Comparison of ENCODE assay signal across 1 cellular context in the genomic region with DNA sequence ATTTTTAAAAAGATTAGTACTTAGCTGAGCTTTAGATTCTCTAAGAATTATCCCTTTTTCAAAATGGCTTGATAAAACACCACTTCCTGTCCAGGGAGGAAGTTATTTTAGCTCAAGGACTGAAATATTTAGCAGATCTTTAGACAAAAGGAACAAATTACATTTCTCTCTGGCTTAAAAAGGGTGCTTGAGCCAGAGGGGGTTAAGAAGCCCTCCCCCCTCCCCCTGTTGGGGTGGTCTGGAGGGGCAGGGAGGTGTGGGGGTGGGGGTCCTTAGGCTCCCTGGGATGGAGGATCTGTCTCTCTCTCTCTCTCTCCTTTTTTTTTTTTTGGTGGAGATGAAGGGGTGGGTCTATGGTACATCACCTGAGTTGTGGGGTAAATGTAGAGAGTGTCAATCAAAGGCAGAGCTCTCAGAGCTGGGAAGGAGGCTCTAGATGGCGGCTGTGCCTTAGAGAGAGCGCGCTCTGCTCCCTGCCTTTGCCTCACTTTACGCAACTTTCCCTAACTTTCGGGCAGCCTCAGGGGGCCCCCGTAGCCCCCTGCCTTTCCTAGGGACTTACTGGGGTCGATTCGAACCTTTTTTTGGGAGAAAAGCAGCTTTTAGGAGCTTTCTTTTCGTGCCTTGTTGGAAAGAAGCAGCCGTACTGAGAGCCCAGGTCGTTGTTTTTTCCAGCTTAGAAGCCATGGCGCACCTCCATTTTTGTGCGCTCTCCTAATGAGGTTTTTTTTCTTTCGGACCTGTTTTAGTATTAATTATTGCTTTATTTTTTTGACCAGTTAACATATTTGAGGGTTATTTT.
TF ChIP-seq lines count a peak whose summit lies in the region.

Gene CHD2 (plus strand): TSS at position 415 of the 802 bp plus-strand sequence. CDS start 914 bp downstream, outside the sequence.

TF ChIP-seq in HepG2, 621 proteins besides CTCF, POLR2A, EP300 and RAD21 (continued from another document and continues in another):
- TF ChIP-seq NFAT5 (CRISPR knock-in tag; IDR thresholded peaks at IDR 0.05) (no peak), ZNF652 (CRISPR knock-in tag; IDR thresholded peaks at IDR 0.05; ENCODE audit: borderline replicate concordance, low read depth) (peak; percentile 88), AHR (CRISPR knock-in tag; IDR thresholded peaks at IDR 0.05) (no peak), KLF16 (CRISPR knock-in tag; IDR thresholded peaks at IDR 0.05) (peak in 1 of 2 experiments; percentile 54; a peak in 1 of 4 replicates), PCBP2 (optimal IDR thresholded peaks at IDR 0.05; ENCODE audit: low read depth, low read length, poor library complexity, severe bottlenecking) (no peak), ZNF747 (CRISPR knock-in tag; IDR thresholded peaks at IDR 0.05; ENCODE audit: borderline replicate concordance) (no peak), ZNF335 (CRISPR knock-in tag; IDR thresholded peaks at IDR 0.05) (no peak), BORCS8-MEF2B (CRISPR knock-in tag; IDR thresholded peaks at IDR 0.05) (peak; percentile 37; the same call in 1 of the 2 replicates), HDAC2 (CRISPR knock-in tag; IDR thresholded peaks at IDR 0.05) (peak; percentile 48; the same call in 1 of the 2 replicates), SUZ12 (IDR thresholded peaks at IDR 0.05; ENCODE audit: low read depth, low read length) (no peak), CAMTA2 (CRISPR knock-in tag; IDR thresholded peaks at IDR 0.05; ENCODE audit: borderline replicate concordance) (no peak), ZNF235 (CRISPR knock-in tag; IDR thresholded peaks at IDR 0.05; ENCODE audit: borderline replicate concordance) (no peak), HNF1A (IDR thresholded peaks at IDR 0.05; ENCODE audit: low read depth) (no peak), HNF1A (CRISPR knock-in tag; IDR thresholded peaks at IDR 0.05; ENCODE audit: borderline replicate concordance) (no peak), ZFY (CRISPR knock-in tag; IDR thresholded peaks at IDR 0.05) (no peak), FUBP1 (CRISPR knock-in tag; IDR thresholded peaks at IDR 0.05; ENCODE audit: borderline replicate concordance) (no peak), HNRNPUL1 (IDR thresholded peaks at IDR 0.05; ENCODE audit: low read depth, low read length) (no peak), ZNF34 (CRISPR knock-in tag; IDR thresholded peaks at IDR 0.05; ENCODE audit: borderline replicate concordance) (no peak), HCFC1 (IDR thresholded peaks at IDR 0.05; ENCODE audit: low read depth, low read length) (0 out of 2 replicates have a peak, but pooled peaks have one; percentile 26), ZZZ3 (CRISPR knock-in tag; IDR thresholded peaks at IDR 0.05; ENCODE audit: borderline replicate concordance) (no peak), FOXM1 (CRISPR knock-in tag; IDR thresholded peaks at IDR 0.05) (no peak), NFYC (CRISPR knock-in tag; IDR thresholded peaks at IDR 0.05) (peak; percentile 62), KLF6 (CRISPR knock-in tag; IDR thresholded peaks at IDR 0.05) (no peak), ZNF253 (CRISPR knock-in tag; IDR thresholded peaks at IDR 0.05; ENCODE audit: borderline replicate concordance) (no peak), ZNF234 (CRISPR knock-in tag; conservative IDR thresholded peaks at IDR 0.05) (no peak), SRF (IDR thresholded peaks at IDR 0.05; ENCODE audit: low read depth, low read length) (no peak), ZNF362 (CRISPR knock-in tag; IDR thresholded peaks at IDR 0.05; ENCODE audit: borderline replicate concordance) (peak; percentile 98), ATRX (CRISPR knock-in tag; IDR thresholded peaks at IDR 0.05; ENCODE audit: borderline replicate concordance) (no peak), ZNF672 (CRISPR knock-in tag; IDR thresholded peaks at IDR 0.05) (no peak), DRAP1 (CRISPR knock-in tag; IDR thresholded peaks at IDR 0.05) (peak; percentile 85), KLF12 (CRISPR knock-in tag; IDR thresholded peaks at IDR 0.05; ENCODE audit: borderline replicate concordance) (no peak), SSRP1 (CRISPR knock-in tag; IDR thresholded peaks at IDR 0.05) (no peak)
- TF ChIP-seq, protein P1, sequence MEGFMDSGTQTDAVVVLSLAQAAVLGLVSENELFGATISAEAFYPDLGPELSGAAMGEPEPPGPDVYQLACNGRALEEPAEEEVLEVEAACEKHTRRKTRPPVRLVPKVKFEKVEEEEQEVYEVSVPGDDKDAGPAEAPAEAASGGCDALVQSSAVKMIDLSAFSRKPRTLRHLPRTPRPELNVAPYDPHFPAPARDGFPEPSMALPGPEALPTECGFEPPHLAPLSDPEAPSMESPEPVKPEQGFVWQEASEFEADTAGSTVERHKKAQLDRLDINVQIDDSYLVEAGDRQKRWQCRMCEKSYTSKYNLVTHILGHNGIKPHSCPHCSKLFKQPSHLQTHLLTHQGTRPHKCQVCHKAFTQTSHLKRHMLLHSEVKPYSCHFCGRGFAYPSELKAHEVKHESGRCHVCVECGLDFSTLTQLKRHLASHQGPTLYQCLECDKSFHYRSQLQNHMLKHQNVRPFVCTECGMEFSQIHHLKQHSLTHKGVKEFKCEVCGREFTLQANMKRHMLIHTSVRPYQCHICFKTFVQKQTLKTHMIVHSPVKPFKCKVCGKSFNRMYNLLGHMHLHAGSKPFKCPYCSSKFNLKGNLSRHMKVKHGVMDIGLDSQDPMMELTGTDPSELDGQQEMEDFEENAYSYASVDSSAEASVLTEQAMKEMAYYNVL (CRISPR knock-in tag; IDR thresholded peaks at IDR 0.05; ENCODE audit: borderline replicate concordance) = peak; percentile 31; the same call in 1 of the 2 replicates
- TF ChIP-seq, protein P2, sequence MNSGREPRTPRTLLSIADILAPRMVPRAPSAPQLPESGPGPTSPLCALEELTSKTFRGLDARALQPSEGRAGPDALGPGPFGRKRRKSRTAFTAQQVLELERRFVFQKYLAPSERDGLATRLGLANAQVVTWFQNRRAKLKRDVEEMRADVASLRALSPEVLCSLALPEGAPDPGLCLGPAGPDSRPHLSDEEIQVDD (CRISPR knock-in tag; IDR thresholded peaks at IDR 0.05; ENCODE audit: borderline replicate concordance) = no peak
- TF ChIP-seq, protein P3, sequence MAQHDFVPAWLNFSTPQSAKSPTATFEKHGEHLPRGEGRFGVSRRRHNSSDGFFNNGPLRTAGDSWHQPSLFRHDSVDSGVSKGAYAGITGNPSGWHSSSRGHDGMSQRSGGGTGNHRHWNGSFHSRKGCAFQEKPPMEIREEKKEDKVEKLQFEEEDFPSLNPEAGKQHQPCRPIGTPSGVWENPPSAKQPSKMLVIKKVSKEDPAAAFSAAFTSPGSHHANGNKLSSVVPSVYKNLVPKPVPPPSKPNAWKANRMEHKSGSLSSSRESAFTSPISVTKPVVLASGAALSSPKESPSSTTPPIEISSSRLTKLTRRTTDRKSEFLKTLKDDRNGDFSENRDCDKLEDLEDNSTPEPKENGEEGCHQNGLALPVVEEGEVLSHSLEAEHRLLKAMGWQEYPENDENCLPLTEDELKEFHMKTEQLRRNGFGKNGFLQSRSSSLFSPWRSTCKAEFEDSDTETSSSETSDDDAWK (CRISPR knock-in tag; IDR thresholded peaks at IDR 0.05) = no peak
- TF ChIP-seq, protein P4, sequence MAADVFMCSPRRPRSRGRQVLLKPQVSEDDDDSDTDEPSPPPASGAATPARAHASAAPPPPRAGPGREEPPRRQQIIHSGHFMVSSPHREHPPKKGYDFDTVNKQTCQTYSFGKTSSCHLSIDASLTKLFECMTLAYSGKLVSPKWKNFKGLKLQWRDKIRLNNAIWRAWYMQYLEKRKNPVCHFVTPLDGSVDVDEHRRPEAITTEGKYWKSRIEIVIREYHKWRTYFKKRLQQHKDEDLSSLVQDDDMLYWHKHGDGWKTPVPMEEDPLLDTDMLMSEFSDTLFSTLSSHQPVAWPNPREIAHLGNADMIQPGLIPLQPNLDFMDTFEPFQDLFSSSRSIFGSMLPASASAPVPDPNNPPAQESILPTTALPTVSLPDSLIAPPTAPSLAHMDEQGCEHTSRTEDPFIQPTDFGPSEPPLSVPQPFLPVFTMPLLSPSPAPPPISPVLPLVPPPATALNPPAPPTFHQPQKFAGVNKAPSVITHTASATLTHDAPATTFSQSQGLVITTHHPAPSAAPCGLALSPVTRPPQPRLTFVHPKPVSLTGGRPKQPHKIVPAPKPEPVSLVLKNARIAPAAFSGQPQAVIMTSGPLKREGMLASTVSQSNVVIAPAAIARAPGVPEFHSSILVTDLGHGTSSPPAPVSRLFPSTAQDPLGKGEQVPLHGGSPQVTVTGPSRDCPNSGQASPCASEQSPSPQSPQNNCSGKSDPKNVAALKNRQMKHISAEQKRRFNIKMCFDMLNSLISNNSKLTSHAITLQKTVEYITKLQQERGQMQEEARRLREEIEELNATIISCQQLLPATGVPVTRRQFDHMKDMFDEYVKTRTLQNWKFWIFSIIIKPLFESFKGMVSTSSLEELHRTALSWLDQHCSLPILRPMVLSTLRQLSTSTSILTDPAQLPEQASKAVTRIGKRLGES (CRISPR knock-in tag; IDR thresholded peaks at IDR 0.05; ENCODE audit: borderline replicate concordance) = no peak
